In genomic region chr1:236751385-236751784, GRCh38 we compare ENCODE assay signal across 28 cellular contexts.
"Had no signal": no experiment of that assay in that cellular context is flagged by ENCODE, and none has a peak within 500 bp of the region (broad histone marks: within the 10 kb centered on the region; RNA-seq: fewer than 3 reads in every experiment).

No MANE protein-coding gene starts in this region.

- H3K4me1 ChIP-seq: colonic mucosa had no signal

- H3K36me3 ChIP-seq: brain microvascular endothelial cell, colonic mucosa, WERI-Rb-1 had no signal

- DNase-seq: activated CD4-positive, alpha-beta memory T cell treated with anti-CD3 and anti-CD28 coated beads, Interleukin-2, amount 10 ng/mL, durations not matched to agents 7 days and 5 days; activated CD4-positive, alpha-beta T cell treated with anti-CD3 and anti-CD28 coated beads for 1 hour; activated CD4-positive, alpha-beta T cell treated with anti-CD3 and anti-CD28 coated beads for 4 hours; activated CD4-positive, alpha-beta T cell treated with anti-CD3 and anti-CD28 coated beads, Interleukin-2, amount 10 ng/mL, durations not matched to agents 7 days and 5 days; activated CD4-positive, alpha-beta T cell treated with anti-CD3 and anti-CD28 coated beads, Interleukin-2, amount 50 U/mL, for 4 hours; activated CD4-positive, CD25-positive, alpha-beta regulatory T cell; activated CD8-positive, alpha-beta memory T cell treated with anti-CD3 and anti-CD28 coated beads, Interleukin-2, amount 50 U/mL, for 48 hours; activated gamma-delta T cell; activated naive CD4-positive, alpha-beta T cell; activated naive CD4-positive, alpha-beta T cell treated with anti-CD3 and anti-CD28 coated beads, Interleukin-2, amount 10 ng/mL, durations not matched to agents 7 days and 5 days; activated naive CD8-positive, alpha-beta T cell treated with anti-CD3 and anti-CD28 coated beads, Interleukin-2, amount 10 ng/mL, durations not matched to agents 7 days and 5 days; activated T-cell treated with anti-CD3 and anti-CD28 coated beads for 4 hours; activated T-cell treated with anti-CD3 and anti-CD28 coated beads, Interleukin-2, amount 50 U/mL, for 24 hours; activated T-cell treated with anti-CD3 and anti-CD28 coated beads, Interleukin-2, amount 50 U/mL, for 72 hours; amniotic stem cell; anterior cingulate cortex; brain microvascular endothelial cell; central memory CD4-positive, alpha-beta T cell; cerebellar nuclear complex; colonic mucosa; effector memory CD4-positive, alpha-beta T cell; endodermal cell; foreskin fibroblast; head of caudate nucleus; T-helper 1 cell; T-helper 17 cell; T1000; WERI-Rb-1 had no signal

- H3K27me3 ChIP-seq: brain microvascular endothelial cell, colonic mucosa had no signal

- H3K4me3 ChIP-seq: colonic mucosa had no signal

- H3K9me3 ChIP-seq: colonic mucosa had no signal

- H3K27ac ChIP-seq: brain microvascular endothelial cell, colonic mucosa, WERI-Rb-1 had no signal
